ENCODE assay signal across 11 cellular contexts in genomic region chr22:17964647-17965046, GRCh38. TPM values are rescaled to one million over a fixed set of nuclear protein-coding genes. Genes with fewer than 3 reads are reported as not detected.
DNase-seq lines count a peak whose midpoint lies in the region; ATAC-seq, FAIRE-seq and TF ChIP-seq lines count a peak whose summit lies in the region.
"Had no signal": no experiment of that assay in that cellular context is flagged by ENCODE, and none has a peak within 500 bp of the region (broad histone marks: within the 10 kb centered on the region; RNA-seq: fewer than 3 reads in every experiment).

No MANE protein-coding gene starts in this region.

- no peak overlapping the region for H4K5ac ChIP-seq in H1 (ENCODE audit: insufficient read length, low read depth, low read length)

- peak; percentile 84 for DNase-seq in GM10248 (ENCODE audit: extremely low spot score)
- no peak for DNase-seq in H1 (ENCODE audit: low read depth in 1 of 2, low spot score in 2 of 2)
- DNase-seq in DMS 273 treated with DMSO at 0.1 percent for 48 hours (lab: John Stamatoyannopoulos, UW) = no peak
- no peak for DNase-seq in left lung
- DNase-seq in activated CD8-positive, alpha-beta T cell treated with anti-CD3 and anti-CD28 coated beads, Interleukin-2, amount 10 ng/mL, durations not matched to agents 7 days and 5 days = no peak
- DNase-seq: CD4-positive, alpha-beta memory T cell; naive thymus-derived CD4-positive, alpha-beta T cell; NCI-H226 had no signal

- TF ChIP-seq EP300 in H1 (IDR thresholded peaks at IDR 0.05; ENCODE audit: borderline replicate concordance in 1 of 2, low read depth in 2 of 2, low read length in 2 of 2) = no peak

- no peaks in the 10 kb centered on the region for H3K9me3 Mint-ChIP-seq in activated CD8-positive, alpha-beta T cell treated with anti-CD3 and anti-CD28 coated beads, Interleukin-2, amount 10 ng/mL, durations not matched to agents 7 days and 5 days (ENCODE audit: insufficient read depth)
- H3K9me3 Mint-ChIP-seq: CD4-positive, alpha-beta memory T cell had no signal

- peaks cover 8% of the 10 kb centered on the region for H3K4me1 Mint-ChIP-seq in activated CD8-positive, alpha-beta T cell treated with anti-CD3 and anti-CD28 coated beads, Interleukin-2, amount 10 ng/mL, durations not matched to agents 7 days and 5 days (ENCODE audit: low read depth)

- no peak overlapping the region for H2AFZ ChIP-seq in H1 (ENCODE audit: low read length)

- H3K56ac ChIP-seq in H1 (replicated peaks; ENCODE audit: insufficient read length, low read depth, low read length) = no peak overlapping the region

- no peak for TF ChIP-seq POLR2A in H1 (IDR thresholded peaks at IDR 0.05; ENCODE audit: control extremely low read depth in 1 of 2, low read depth in 2 of 2, low read length in 2 of 2)

- ATAC-seq in GM19372 (IDR thresholded peaks at IDR 0.05; ENCODE audit: low read depth, unreplicated experiment) (peak; percentile 73), HG03066 (IDR thresholded peaks at IDR 0.05; ENCODE audit: low read depth, unreplicated experiment) (peak; percentile 81), left lung (no peak), GM21381 (IDR thresholded peaks at IDR 0.05; ENCODE audit: unreplicated experiment) (no peak)
- no peak for ATAC-seq in activated CD8-positive, alpha-beta T cell treated with anti-CD3 and anti-CD28 coated beads, Interleukin-2, amount 10 ng/mL, durations not matched to agents 7 days and 5 days
- ATAC-seq: naive thymus-derived CD4-positive, alpha-beta T cell had no signal

- H3K4me2 ChIP-seq in H1 (ENCODE audit: insufficient read depth in 1 of 2, low read depth in 2 of 2, low read length in 2 of 2) = no peak overlapping the region

- H4K8ac ChIP-seq in H1 (ENCODE audit: extremely low read depth, insufficient read depth, low read length) = no peak overlapping the region

- no peak overlapping the region for H4K91ac ChIP-seq in H1 (replicated peaks; ENCODE audit: insufficient read length, low read length)

- H3K4ac ChIP-seq in H1 (replicated peaks; ENCODE audit: insufficient read length, low read depth, low read length) = no peak overlapping the region

- no peak overlapping the region for H3K4me3 ChIP-seq in H1 (ENCODE audit: extremely low read depth in 1 of 4, insufficient read depth in 2 of 4, low read depth in 3 of 4, low read length in 4 of 4)
- no peak overlapping the region for H3K4me3 ChIP-seq in left lung

- no peaks in the 10 kb centered on the region for H3K36me3 ChIP-seq in H1 (ENCODE audit: control insufficient read depth in 2 of 4, insufficient read depth in 4 of 4, low read length in 3 of 4)
- H3K36me3 ChIP-seq in left lung = no peaks in the 10 kb centered on the region

- H2BK15ac ChIP-seq in H1 (ENCODE audit: low read length) = no peak overlapping the region

- no peak overlapping the region for H2BK120ac ChIP-seq in H1 (replicated peaks; ENCODE audit: low read depth, low read length)

- peak overlapping the region; percentile 27; the same call in 1 of the 2 replicates for H3K18ac ChIP-seq in H1 (ENCODE audit: extremely low read depth, low read length)

- H3K79me2 ChIP-seq in H1 (ENCODE audit: control insufficient read depth in 1 of 2, insufficient read depth in 2 of 2, low read length in 2 of 2) = peaks cover 0 to 51% of the 10 kb centered on the region in 2 experiments; a peak in 2 of 4 replicates

- TF ChIP-seq RAD21 in H1 (IDR thresholded peaks at IDR 0.05 in 1 of 2, conservative IDR thresholded peaks at IDR 0.05 in 1 of 2; ENCODE audit: low read depth in 2 of 2, low read length in 2 of 2) = no peak

- H2BK12ac ChIP-seq in H1 (ENCODE audit: low read depth, low read length) = no peak overlapping the region; the same call in 1 of the 2 replicates

- no peak for FAIRE-seq in H1 (lab: Jason Lieb, UNC)

- no peaks in the 10 kb centered on the region for H3K36me3 Mint-ChIP-seq in activated CD8-positive, alpha-beta T cell treated with anti-CD3 and anti-CD28 coated beads, Interleukin-2, amount 10 ng/mL, durations not matched to agents 7 days and 5 days (ENCODE audit: low read depth)

- H3K9me3 ChIP-seq in H1 (ENCODE audit: insufficient read depth in 2 of 2, low read depth in 1 of 2, low read length in 1 of 2) = no peaks in the 10 kb centered on the region
- no peaks in the 10 kb centered on the region for H3K9me3 ChIP-seq in left lung

- H3K23me2 ChIP-seq in H1 (ENCODE audit: low read depth, low read length) = no peaks in the 10 kb centered on the region

- no peak overlapping the region for H3K23ac ChIP-seq in H1 (ENCODE audit: insufficient read length)

- no peaks in the 10 kb centered on the region for H3K27me3 Mint-ChIP-seq in activated CD8-positive, alpha-beta T cell treated with anti-CD3 and anti-CD28 coated beads, Interleukin-2, amount 10 ng/mL, durations not matched to agents 7 days and 5 days (ENCODE audit: low read depth)
- H3K27me3 Mint-ChIP-seq: CD4-positive, alpha-beta memory T cell; naive thymus-derived CD4-positive, alpha-beta T cell had no signal

- H2BK20ac ChIP-seq in H1 (ENCODE audit: low read length) = no peak overlapping the region

- no peak overlapping the region for H3K14ac ChIP-seq in H1 (ENCODE audit: insufficient read length)

- TF ChIP-seq CTCF in GM10248 (IDR thresholded peaks at IDR 0.05; ENCODE audit: control extremely low read depth, extremely low read depth, low read depth, missing control alignments) (no peak), H1 (IDR thresholded peaks at IDR 0.05; ENCODE audit: control extremely low read depth in 1 of 3, insufficient read depth in 1 of 3, low read depth in 1 of 3, low read length in 3 of 3) (no peak), left lung (IDR thresholded peaks at IDR 0.05) (no peak)

- no peak overlapping the region for H2BK5ac ChIP-seq in H1 (ENCODE audit: low read depth, low read length)

- H3K27ac ChIP-seq in H1 (ENCODE audit: low read depth, low read length) = no peak overlapping the region
- H3K27ac ChIP-seq in left lung = no peak overlapping the region

- no peak overlapping the region for H3K27ac Mint-ChIP-seq in activated CD8-positive, alpha-beta T cell treated with anti-CD3 and anti-CD28 coated beads, Interleukin-2, amount 10 ng/mL, durations not matched to agents 7 days and 5 days
- H3K27ac Mint-ChIP-seq: CD4-positive, alpha-beta memory T cell; naive thymus-derived CD4-positive, alpha-beta T cell had no signal

- no peak overlapping the region for H3K4me3 Mint-ChIP-seq in activated CD8-positive, alpha-beta T cell treated with anti-CD3 and anti-CD28 coated beads, Interleukin-2, amount 10 ng/mL, durations not matched to agents 7 days and 5 days
- H3K4me3 Mint-ChIP-seq: CD4-positive, alpha-beta memory T cell; naive thymus-derived CD4-positive, alpha-beta T cell had no signal

- 0 out of 2 replicates have a peak, but pooled peaks cover 4% of the 10 kb centered on the region for H3K79me1 ChIP-seq in H1 (ENCODE audit: low read depth, low read length)

- H3K4me1 ChIP-seq in H1 (replicated peaks in 1 of 4; ENCODE audit: control insufficient read depth in 3 of 4, insufficient read depth in 4 of 4, low read length in 3 of 4) (peaks cover 0 to 4% (median 2%) of the 10 kb centered on the region in 4 experiments; a peak in 6 of 7 replicates), left lung (no peaks in the 10 kb centered on the region)

- peaks cover 8 to 21% of the 10 kb centered on the region in 2 experiments for H4K20me1 ChIP-seq in H1 (replicated peaks in 1 of 2; ENCODE audit: control insufficient read depth in 1 of 2, insufficient read depth in 2 of 2, low read length in 2 of 2)

- intact Hi-C loops in left lung (cut with DNase I) = no loop called here

- no peak overlapping the region for H2AK5ac ChIP-seq in H1 (ENCODE audit: low read depth, low read length)

- H3K27me3 ChIP-seq in H1 (replicated peaks in 1 of 4; ENCODE audit: control insufficient read depth in 3 of 4, extremely low read depth in 1 of 4, insufficient read depth in 3 of 4, low read length in 3 of 4) = no peaks in the 10 kb centered on the region
- no peaks in the 10 kb centered on the region for H3K27me3 ChIP-seq in left lung

- H3K9ac ChIP-seq in H1 (replicated peaks in 1 of 4; ENCODE audit: extremely low read depth in 1 of 4, low read depth in 3 of 4, low read length in 3 of 4) = no peak overlapping the region

- POLR2A ChIA-PET in GM10248 (lab: Yijun Ruan, JAX) (interaction anchor here (0.6 kb wide), 1 partner anchor 166 kb away, joined by 4 read pairs; no protein-coding TSS in a partner anchor), H1 (lab: Charles Lee; ENCODE audit: partially characterized antibody) (interaction anchor here (1.0 kb wide), 1 partner anchor 47 kb away, joined by 3 read pairs; no protein-coding TSS in a partner anchor)
- POLR2A ChIA-PET in activated CD8-positive, alpha-beta T cell treated with anti-CD3 and anti-CD28 coated beads, Interleukin-2, amount 10 ng/mL, durations not matched to agents 7 days and 5 days (lab: Charles Lee) = no interaction called here

- CTCF ChIA-PET in GM10248 (lab: Yijun Ruan, JAX) (interaction anchor here (0.7 to 2.1 kb wide), 6 partner anchors 10 to 406 kb away, joined by 3 to 7 read pairs (median 4); no protein-coding TSS in a partner anchor), H1 (lab: Charles Lee; ENCODE audit: partially characterized antibody) (interaction anchor here (0.8 to 1.5 kb wide), 2 partner anchors 72 to 112 kb away, joined by 4 to 5 read pairs; no protein-coding TSS in a partner anchor)
- CTCF ChIA-PET in activated CD8-positive, alpha-beta T cell treated with anti-CD3 and anti-CD28 coated beads, Interleukin-2, amount 10 ng/mL, durations not matched to agents 7 days and 5 days (lab: Charles Lee) = interaction anchor here (0.7 kb wide), 1 partner anchor 134 kb away, joined by 3 read pairs; no protein-coding TSS in a partner anchor

- 82% methylated on average over 10 of the region's 10 CpGs; no CpG with 5 or more reads in 1 of the 2 experiments for WGBS in H1 (ENCODE audit: extremely low coverage in 1 of 2, insufficient coverage in 1 of 2, insufficient read length in 1 of 2, insufficient replicate concordance in 2 of 2, low coverage in 1 of 2, low lambda C conversion rate in 2 of 2, missing lambda C conversion rate in 1 of 2), 2 experiments

TF ChIP-seq in H1, 55 proteins besides CTCF, POLR2A, EP300 and RAD21:
- TF ChIP-seq HDAC6 (IDR thresholded peaks at IDR 0.05; ENCODE audit: low read depth, low read length) (no peak), TCF12 (IDR thresholded peaks at IDR 0.05; ENCODE audit: low read depth, low read length) (no peak), SIX5 (IDR thresholded peaks at IDR 0.05; ENCODE audit: low read depth, low read length) (no peak)

RNA-seq across cellular contexts. Expression of gene MICAL3, which starts 59.7 kb away (rescaled TPM):
- 39.2 and 41.8 TPM in 2 replicates for total RNA-seq in H1 (2021; fragmentation: NEBNext Ultra II Directional; extraction: Animal tissue kit (Norgen Biotek cat#: 25700))
- 8.3 and 10.8 TPM in 2 replicates for polyA plus RNA-seq in H1 (2011; rRNA removed)
- polyA plus RNA-seq in H1 (2011; cell fraction: cytosol; rRNA removed) = 10.7 TPM
- polyA plus RNA-seq in H1 (2011; cell fraction: nucleus; rRNA removed) = 32.8 TPM
- polyA plus RNA-seq in H1 (2012, experiment 1 of 2) = 18.4 to 26.8 TPM (median 20.0 TPM) in 4 replicates
- 5.5 TPM for polyA plus RNA-seq in H1 (2012, experiment 2 of 2)
- polyA plus RNA-seq in H1 (2013, experiment 1 of 2) = 13.1 TPM
- polyA plus RNA-seq in H1 (2013, experiment 2 of 2) = 13.3 TPM
- polyA minus RNA-seq in H1 (2011; rRNA and poly(A)+ RNA removed) = 31.2 and 33.7 TPM in 2 replicates
- 13.2 TPM for polyA minus RNA-seq in H1 (2011; cell fraction: cytosol; rRNA and poly(A)+ RNA removed)
- 34.5 TPM for polyA minus RNA-seq in H1 (2011; cell fraction: nucleus; rRNA and poly(A)+ RNA removed)
- 10 to 100 TPM; 24.9 to 29.8 TPM for total RNA-seq in left lung
- 10 to 100 TPM; 26.4 to 29.7 TPM for total RNA-seq in activated CD8-positive, alpha-beta T cell treated with anti-CD3 and anti-CD28 coated beads, Interleukin-2, amount 10 ng/mL, durations not matched to agents 7 days and 5 days

Comparison
In these comparisons a context has a peak if more than half of its experiments do, and no peak if none do; other contexts are left out.
1. ATAC-seq: peak in GM19372 (single experiment) and HG03066 (single experiment); none in left lung (single experiment), GM21381 (single experiment) and activated CD8-positive, alpha-beta T cell treated with anti-CD3 and anti-CD28 coated beads, Interleukin-2, amount 10 ng/mL, durations not matched to agents 7 days and 5 days (single experiment).